In the genomic region with DNA sequence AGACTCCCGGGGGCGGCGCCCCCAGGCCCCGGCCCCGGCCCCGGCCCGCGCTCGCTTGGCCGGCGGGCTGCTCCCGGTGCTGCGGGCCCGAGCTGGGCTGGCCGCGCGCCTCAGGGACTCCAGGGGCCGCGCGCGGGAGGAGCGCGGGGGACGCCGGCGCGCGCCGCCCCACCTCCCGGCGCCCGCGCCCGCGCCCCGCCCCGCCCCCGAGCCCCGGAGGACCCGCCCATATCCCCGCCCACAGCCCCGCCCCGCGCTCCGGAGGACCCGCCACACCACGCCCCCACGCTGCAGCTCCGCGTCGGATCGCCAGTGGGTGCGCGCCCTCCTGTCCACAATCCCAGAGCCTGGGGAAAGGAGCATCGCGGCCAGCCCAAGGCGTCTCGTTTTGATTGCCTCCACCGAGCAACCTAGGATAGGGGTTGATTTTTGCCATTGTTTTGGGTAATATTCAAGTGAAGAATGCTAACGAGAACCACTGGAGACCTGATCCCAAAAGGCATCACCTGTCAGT, we compare ENCODE assay signal across 8 cellular contexts. TPM values are rescaled to one million over a fixed set of nuclear protein-coding genes. Genes with fewer than 3 reads are reported as not detected.
A peak's percentile ranks its signal among the peaks of the same experiment; 100 is the strongest.
DNase-seq lines count a peak whose midpoint lies in the region; ATAC-seq and TF ChIP-seq lines count a peak whose summit lies in the region.

Gene PARD6G (minus strand): TSS at position 112 of the 514 bp plus-strand sequence. CDS start 166 bp downstream, outside the sequence.

- intact Hi-C loops in left colon (cut with DNase I, micrococcal nuclease), result no loop called here

- POLR2A ChIA-PET in GM10248 (lab: Yijun Ruan, JAX), result interaction anchor here (0.6 kb wide), 2 partner anchors 75 to 100 kb away, joined by 3 to 4 read pairs; no protein-coding TSS in a partner anchor

- TF ChIP-seq CTCF in GM10248 (IDR thresholded peaks at IDR 0.05; ENCODE audit: control extremely low read depth, extremely low read depth, low read depth, missing control alignments) (no peak), choroid plexus epithelial cell (conservative IDR thresholded peaks at IDR 0.05; ENCODE audit: low read depth, low read length) (peak; percentile 35)

- peak within 1 kb of the TSS; percentile 64 for H3K4me3 ChIP-seq in choroid plexus epithelial cell (ENCODE audit: low read depth, low read length)

- DNase-seq in GM10248 (ENCODE audit: extremely low spot score) (peak; percentile 91), NCI-H2107 treated with DMSO at 0.1 percent for 48 hours (lab: John Stamatoyannopoulos, UW; ENCODE audit: unreplicated experiment) (peak; percentile 33), choroid plexus epithelial cell (ENCODE audit: low read depth) (peak; percentile 74), left colon (peak; percentile 74 to 85)
- DNase-seq in activated CD4-positive, CD25-positive, alpha-beta regulatory T cell treated with anti-CD3 and anti-CD28 coated beads, Interleukin-2, amount 50 U/mL, for 72 hours, result peak; percentile 39
- DNase-seq in stimulated activated CD4-positive, alpha-beta T cell treated with anti-CD3 and anti-CD28 coated beads, Interleukin-1b, Interleukin-23, amount 100 ng/mL, for 1 hour (ENCODE audit: low read depth in 2 of 2), result peak; percentile 26 to 29

- ATAC-seq in HG02798 (IDR thresholded peaks at IDR 0.05; ENCODE audit: poor library complexity, unreplicated experiment) (peak; percentile 76), left colon (peak; percentile 96), GM18520 (IDR thresholded peaks at IDR 0.05; ENCODE audit: unreplicated experiment) (no peak)

- CTCF ChIA-PET in GM10248 (lab: Yijun Ruan, JAX), result interaction anchor here (1.1 to 3.8 kb wide), 5 partner anchors 7 to 87 kb away, joined by 3 to 10 read pairs (median 3); no protein-coding TSS in a partner anchor

RNA-seq across cellular contexts. Expression of gene PARD6G, which starts in this region (rescaled TPM):
- total RNA-seq in left colon, result 1 to 10 TPM; 2.5 to 2.7 TPM

Comparison
In these comparisons a context has a peak if more than half of its experiments do, and no peak if none do; other contexts are left out.
1. DNase-seq: peak in every context shown above with its lines; median percentile 91 in GM10248; 80 in left colon; 74 in choroid plexus epithelial cell; 39 in activated CD4-positive, CD25-positive, alpha-beta regulatory T cell treated with anti-CD3 and anti-CD28 coated beads, Interleukin-2, amount 50 U/mL, for 72 hours; 33 in NCI-H2107 treated with DMSO at 0.1 percent for 48 hours; 28 in stimulated activated CD4-positive, alpha-beta T cell treated with anti-CD3 and anti-CD28 coated beads, Interleukin-1b, Interleukin-23, amount 100 ng/mL, for 1 hour.